8 cellular contexts compared by ENCODE assay signal in the genomic region with DNA sequence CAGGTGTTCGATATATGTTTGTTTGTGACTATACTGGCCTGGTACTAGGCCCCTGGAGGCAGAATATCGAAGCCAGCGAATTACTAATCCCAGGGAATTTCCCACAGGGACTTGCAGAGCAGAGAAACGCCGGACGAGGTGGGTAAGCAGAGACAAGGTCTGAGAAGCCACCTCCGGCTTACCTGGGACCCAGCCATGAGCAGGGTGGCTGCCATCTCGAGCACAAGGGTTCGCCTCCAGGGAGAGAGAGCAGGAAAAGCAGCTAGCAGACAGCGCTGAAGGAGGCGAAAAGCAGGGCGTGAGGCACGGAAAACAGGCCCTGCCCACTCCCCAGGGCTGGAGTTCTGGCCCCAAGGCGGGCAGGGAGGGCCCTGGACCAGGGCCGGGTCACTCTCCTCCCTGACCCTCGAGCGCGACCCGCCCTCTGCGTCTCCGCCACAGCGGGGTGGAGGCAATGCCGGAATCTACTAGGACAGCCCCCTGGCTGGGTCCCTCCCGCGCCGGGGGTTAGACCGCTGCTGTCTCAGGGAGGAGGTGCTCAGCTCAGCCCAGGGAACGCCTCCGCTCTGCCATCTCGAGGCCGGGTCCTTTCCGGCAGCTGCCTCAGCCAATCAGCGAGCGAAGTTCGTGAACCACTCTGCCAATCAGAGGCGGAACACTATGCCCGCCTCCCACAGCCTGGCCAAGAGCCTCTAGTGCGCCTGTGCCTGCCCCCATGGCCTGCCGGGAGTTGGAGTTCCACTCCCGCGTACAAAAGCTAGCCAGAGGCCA. TPM values are rescaled to one million over a fixed set of nuclear protein-coding genes. Genes with fewer than 3 reads are reported as not detected.
DNase-seq lines count a peak whose midpoint lies in the region; ATAC-seq and TF ChIP-seq lines count a peak whose summit lies in the region.

No MANE protein-coding gene starts in this region.

- peak overlapping the region; percentile 91 for H3K27ac ChIP-seq in epithelial cell of prostate

- peaks cover 29% of the 10 kb centered on the region for H3K4me1 ChIP-seq in mucosa of descending colon (ENCODE audit: low read depth)

- peaks cover 19% of the 10 kb centered on the region for H3K9me3 ChIP-seq in mucosa of descending colon

- DNase-seq in DMS153 (lab: John Stamatoyannopoulos, UW), result peak; percentile 96
- DNase-seq in OCI-M1 (lab: John Stamatoyannopoulos, UW), result peak; percentile 99
- DNase-seq in activated T-cell treated with anti-CD3 and anti-CD28 coated beads for 48 hours (ENCODE audit: low read depth), result peak; percentile 96
- DNase-seq in epithelial cell of prostate (ENCODE audit: low read depth, low spot score), result peak; percentile 95
- DNase-seq in mucosa of descending colon, result peak; percentile 98 to 99 (median 99)
- peak; percentile 94 to 97 for DNase-seq in stimulated activated CD8-positive, alpha-beta memory T cell treated with anti-CD3 and anti-CD28 coated beads, Interleukin-4, amount 100 ng/mL, for 1 hour (ENCODE audit: low read depth in 2 of 2, low spot score in 1 of 2)

- peak overlapping the region; percentile 94 to 100 (median 98) for H3K4me3 Mint-ChIP-seq in IgD-negative memory B cell

- H3K27me3 Mint-ChIP-seq in IgD-negative memory B cell, result no peaks in the 10 kb centered on the region

- intact Hi-C loops in mucosa of descending colon (cut with DNase I, micrococcal nuclease), result no loop called here

- peaks cover 2% of the 10 kb centered on the region for H3K36me3 ChIP-seq in mucosa of descending colon (ENCODE audit: low read depth)

- H3K36me3 Mint-ChIP-seq in IgD-negative memory B cell, result peaks cover 10% of the 10 kb centered on the region

- peaks cover 0 to 7% (median 0%) of the 10 kb centered on the region in 3 donors for H3K9me3 Mint-ChIP-seq in IgD-negative memory B cell

- peaks cover 8 to 24% (median 19%) of the 10 kb centered on the region in 3 donors for H3K4me1 Mint-ChIP-seq in IgD-negative memory B cell

- ATAC-seq in GM21576 (IDR thresholded peaks at IDR 0.05; ENCODE audit: unreplicated experiment), result peak; percentile 89
- peak; percentile 93 for ATAC-seq in mucosa of descending colon

- H3K27ac Mint-ChIP-seq in IgD-negative memory B cell, result peak overlapping the region; percentile 86 to 98 (median 92)

- H3K4me3 ChIP-seq in mucosa of descending colon, result peak overlapping the region; percentile 73

- peak; percentile 13 for TF ChIP-seq CTCF in mucosa of descending colon (IDR thresholded peaks at IDR 0.05)

RNA-seq across cellular contexts. Expression of a gene that starts 1.7 kb away (rescaled TPM):
- polyA plus RNA-seq in IgD-negative memory B cell, result 2.5 TPM
- total RNA-seq in mucosa of descending colon, result 10 to 100 TPM; 10.1 to 15.2 (median 11.4) TPM

RNA-seq across cellular contexts. Expression of a gene that starts 23.9 kb away (rescaled TPM):
- polyA plus RNA-seq in IgD-negative memory B cell, result 164 TPM
- 100 to 1,000 TPM in 1 of 3 donors, 10 to 100 TPM in 2; 84.0 to 108 (median 96.6) TPM for total RNA-seq in mucosa of descending colon

RNA-seq across cellular contexts. Expression of a gene that starts 56.6 kb away (rescaled TPM):
- 0.69 TPM for polyA plus RNA-seq in IgD-negative memory B cell
- 100 to 1,000 TPM in 2 of 3 donors, 10 to 100 TPM in 1; 95.7 to 200 (median 125) TPM for total RNA-seq in mucosa of descending colon

Comparison
In these comparisons a context has a peak if more than half of its experiments do, and no peak if none do; other contexts are left out.
1. Peak in every context shown above with its lines: DNase-seq, ATAC-seq, H3K4me3 ChIP-seq and H3K27ac ChIP-seq.